8 cellular contexts compared by ENCODE assay signal in the genomic region with DNA sequence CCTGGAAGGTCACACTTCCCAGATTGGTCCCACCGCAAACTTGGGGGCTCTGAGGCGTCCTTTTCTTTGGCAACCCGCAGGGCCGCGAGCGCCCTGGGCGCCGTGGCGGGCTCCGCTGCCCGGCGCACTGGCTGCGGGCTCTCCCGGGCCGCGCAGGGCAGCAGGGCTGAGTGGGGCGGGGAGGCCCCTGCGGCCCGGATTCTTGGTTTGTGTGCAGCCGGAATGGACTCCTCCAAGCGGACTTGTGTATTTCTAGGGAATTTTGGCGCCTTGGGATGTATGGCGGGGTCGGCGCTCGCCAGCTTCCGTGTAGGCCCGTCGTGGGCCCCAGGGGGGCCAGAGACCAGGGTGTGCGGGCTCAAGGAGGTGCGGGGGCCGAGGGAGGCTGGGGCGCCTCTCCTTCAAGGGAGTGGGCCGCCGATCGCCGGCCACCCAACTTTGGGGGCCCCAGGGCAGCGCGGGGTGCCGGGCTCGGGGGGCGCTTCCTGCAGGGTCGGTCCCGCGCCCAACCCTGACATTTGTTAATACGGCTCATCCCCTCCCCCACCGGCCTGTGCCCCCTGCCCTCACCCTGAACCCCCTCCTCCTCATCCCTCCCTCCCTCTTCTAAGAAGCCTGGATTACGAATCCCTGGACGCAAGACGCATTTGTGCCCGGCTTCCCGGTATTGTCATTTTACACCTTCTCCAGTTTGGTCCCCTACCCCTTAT. TPM values are rescaled to one million over a fixed set of nuclear protein-coding genes. Genes with fewer than 3 reads are reported as not detected.
DNase-seq lines count a peak whose midpoint lies in the region; ATAC-seq, FAIRE-seq and TF ChIP-seq lines count a peak whose summit lies in the region.

No MANE protein-coding gene starts in this region.

- POLR2A ChIA-PET in CD8-positive, alpha-beta memory T cell (lab: Charles Lee): no interaction called here
- POLR2A ChIA-PET in PC-9 (lab: Charles Lee; ENCODE audit: unreplicated experiment) (interaction anchor here (0.6 kb wide), 1 partner anchor 128 kb away, joined by 4 read pairs; no protein-coding TSS in a partner anchor), H1 (lab: Charles Lee; ENCODE audit: partially characterized antibody) (interaction anchor here (1.0 to 2.7 kb wide), 5 partner anchors 10 to 110 kb away, joined by 3 to 7 read pairs (median 3); no protein-coding TSS in a partner anchor)

- H3F3A ChIP-seq in PC-9 (ENCODE audit: insufficient read depth, low read depth): peaks cover 10% of the 10 kb centered on the region; the same call in 1 of the 2 replicates

- intact Hi-C loops in PC-9 (cut with micrococcal nuclease; ENCODE audit: unreplicated experiment): loop anchor here (2.0 to 10.0 kb wide), 5 partner anchors 116 to 435 kb away; no protein-coding TSS in a partner anchor

- peak overlapping the region; percentile 97 for H3K4me2 ChIP-seq in PC-9
- peak overlapping the region; percentile 75 to 78 for H3K4me2 ChIP-seq in H1 (ENCODE audit: insufficient read depth in 1 of 2, low read depth in 2 of 2, low read length in 2 of 2)

- H2AFZ ChIP-seq in PC-9 (peak overlapping the region; percentile 77), H1 (ENCODE audit: low read length) (no peak overlapping the region)

- H4K20me1 ChIP-seq in PC-9 (ENCODE audit: insufficient read depth) (no peaks in the 10 kb centered on the region), H1 (replicated peaks in 1 of 2; ENCODE audit: control insufficient read depth in 1 of 2, insufficient read depth in 2 of 2, low read length in 2 of 2) (no peaks in the 10 kb centered on the region)

- H2AK5ac ChIP-seq in H1 (ENCODE audit: low read depth, low read length): no peak overlapping the region

- H3K27me3 Mint-ChIP-seq in CD8-positive, alpha-beta memory T cell: peaks cover 0 to 31% of the 10 kb centered on the region in 2 donors

- TF ChIP-seq EP300 in H1 (IDR thresholded peaks at IDR 0.05; ENCODE audit: borderline replicate concordance in 1 of 2, low read depth in 2 of 2, low read length in 2 of 2): no peak

- H3K27ac ChIP-seq in CD8-positive, alpha-beta memory T cell (ENCODE audit: low read depth, low read length): peak overlapping the region; percentile 67
- peak overlapping the region; percentile 89 for H3K27ac ChIP-seq in PC-9
- peak overlapping the region; percentile 91 for H3K27ac ChIP-seq in H1 (ENCODE audit: low read depth, low read length)
- H3K27ac ChIP-seq in muscle layer of colon (ENCODE audit: low read depth, low read length): peak overlapping the region; percentile 98
- H3K27ac ChIP-seq in WERI-Rb-1: no peak overlapping the region

- H3K36me3 Mint-ChIP-seq in CD8-positive, alpha-beta memory T cell: peaks cover 0 to 13% (median 0%) of the 10 kb centered on the region in 3 donors

- peak overlapping the region; percentile 96 for H4K91ac ChIP-seq in H1 (replicated peaks; ENCODE audit: insufficient read length, low read length)

- peaks cover 9% of the 10 kb centered on the region for H3K4me1 ChIP-seq in CD8-positive, alpha-beta memory T cell (ENCODE audit: insufficient read depth, low read length)
- H3K4me1 ChIP-seq in PC-9 (replicated peaks; ENCODE audit: insufficient read depth) (peaks cover 28% of the 10 kb centered on the region), H1 (replicated peaks in 1 of 4; ENCODE audit: control insufficient read depth in 3 of 4, insufficient read depth in 4 of 4, low read length in 3 of 4) (peaks cover 11 to 16% (median 13%) of the 10 kb centered on the region in 4 experiments; a peak in 6 of 7 replicates), muscle layer of colon (ENCODE audit: insufficient read depth, low read length) (peaks cover 26% of the 10 kb centered on the region)

- H3K9me3 ChIP-seq in CD8-positive, alpha-beta memory T cell (ENCODE audit: low read length): no peaks in the 10 kb centered on the region
- H3K9me3 ChIP-seq in PC-9 (ENCODE audit: insufficient read depth, low read depth): no peaks in the 10 kb centered on the region
- H3K9me3 ChIP-seq in H1 (ENCODE audit: insufficient read depth in 2 of 2, low read depth in 1 of 2, low read length in 1 of 2): no peaks in the 10 kb centered on the region
- no peaks in the 10 kb centered on the region for H3K9me3 ChIP-seq in muscle layer of colon (ENCODE audit: low read length)
- H3K9me3 ChIP-seq in WERI-Rb-1 (ENCODE audit: severe bottlenecking): no peaks in the 10 kb centered on the region

- H3K9ac ChIP-seq in H1 (replicated peaks in 1 of 4; ENCODE audit: extremely low read depth in 1 of 4, low read depth in 3 of 4, low read length in 3 of 4) (peak overlapping the region; percentile 57 to 88 (median 78)), muscle layer of colon (ENCODE audit: low read length) (peak overlapping the region; percentile 71)

- H3K27me3 ChIP-seq in CD8-positive, alpha-beta memory T cell (ENCODE audit: insufficient read depth, low read length, poor library complexity, severe bottlenecking): peaks cover 5% of the 10 kb centered on the region
- H3K27me3 ChIP-seq in PC-9 (ENCODE audit: insufficient read depth, low read depth) (no peaks in the 10 kb centered on the region), H1 (replicated peaks in 1 of 4; ENCODE audit: control insufficient read depth in 3 of 4, extremely low read depth in 1 of 4, insufficient read depth in 3 of 4, low read length in 3 of 4) (no peaks in the 10 kb centered on the region), muscle layer of colon (ENCODE audit: control insufficient read depth in 1 of 2, insufficient read depth in 2 of 2, low read length in 2 of 2) (no peaks in the 10 kb centered on the region), WERI-Rb-1 (ENCODE audit: insufficient read depth, low read depth, severe bottlenecking) (no peaks in the 10 kb centered on the region)

- peaks cover 61% of the 10 kb centered on the region for H3K79me2 ChIP-seq in PC-9 (ENCODE audit: low read depth)
- H3K79me2 ChIP-seq in H1 (ENCODE audit: control insufficient read depth in 1 of 2, insufficient read depth in 2 of 2, low read length in 2 of 2): peaks cover 15 to 70% of the 10 kb centered on the region in 2 experiments; a peak in 3 of 4 replicates

- TF ChIP-seq RAD21 in H1 (IDR thresholded peaks at IDR 0.05 in 1 of 2, conservative IDR thresholded peaks at IDR 0.05 in 1 of 2; ENCODE audit: low read depth in 2 of 2, low read length in 2 of 2): no peak

- peak overlapping the region; percentile 72 for H3K18ac ChIP-seq in H1 (ENCODE audit: extremely low read depth, low read length)

- no peak for TF ChIP-seq CTCF in PC-9 (conservative IDR thresholded peaks at IDR 0.05)
- TF ChIP-seq CTCF in H1 (IDR thresholded peaks at IDR 0.05; ENCODE audit: control extremely low read depth in 1 of 3, insufficient read depth in 1 of 3, low read depth in 1 of 3, low read length in 3 of 3): no peak
- TF ChIP-seq CTCF in WERI-Rb-1 (IDR thresholded peaks at IDR 0.05; ENCODE audit: low read depth, low read length): no peak

- no peak overlapping the region for H3K14ac ChIP-seq in H1 (ENCODE audit: insufficient read length)

- H3K9me2 ChIP-seq in PC-9 (ENCODE audit: insufficient read depth): no peaks in the 10 kb centered on the region

- H3K9me3 Mint-ChIP-seq in CD8-positive, alpha-beta memory T cell: no peaks in the 10 kb centered on the region

- H3K36me3 ChIP-seq in CD8-positive, alpha-beta memory T cell (ENCODE audit: insufficient read depth, low read length): no peaks in the 10 kb centered on the region
- H3K36me3 ChIP-seq in PC-9 (ENCODE audit: low read depth): no peaks in the 10 kb centered on the region
- H3K36me3 ChIP-seq in H1 (ENCODE audit: control insufficient read depth in 2 of 4, insufficient read depth in 4 of 4, low read length in 3 of 4): peaks cover 0 to 30% (median 0%) of the 10 kb centered on the region in 4 experiments; a peak in 1 of 8 replicates
- H3K36me3 ChIP-seq in muscle layer of colon (ENCODE audit: insufficient read depth, low read length): no peaks in the 10 kb centered on the region
- no peaks in the 10 kb centered on the region for H3K36me3 ChIP-seq in WERI-Rb-1

- H3K79me1 ChIP-seq in H1 (ENCODE audit: low read depth, low read length): no peaks in the 10 kb centered on the region

- H2BK120ac ChIP-seq in H1 (replicated peaks; ENCODE audit: low read depth, low read length): peak overlapping the region; percentile 79

- no peak for FAIRE-seq in H1 (lab: Jason Lieb, UNC)

- H2BK12ac ChIP-seq in H1 (ENCODE audit: low read depth, low read length): no peak overlapping the region

- H3K4ac ChIP-seq in H1 (replicated peaks; ENCODE audit: insufficient read length, low read depth, low read length): peak overlapping the region; percentile 58

- peak overlapping the region; percentile 99 for H4K5ac ChIP-seq in H1 (ENCODE audit: insufficient read length, low read depth, low read length)

- peak overlapping the region; percentile 51; the same call in 1 of the 2 replicates for H4K8ac ChIP-seq in H1 (ENCODE audit: extremely low read depth, insufficient read depth, low read length)

- H3K4me3 Mint-ChIP-seq in CD8-positive, alpha-beta memory T cell: peak overlapping the region; percentile 86 to 99 (median 97)

- no peak overlapping the region for H2BK20ac ChIP-seq in H1 (ENCODE audit: low read length)

- H3K23me2 ChIP-seq in H1 (ENCODE audit: low read depth, low read length): peaks cover 10% of the 10 kb centered on the region

- WGBS in H1 (ENCODE audit: extremely low coverage in 1 of 2, insufficient coverage in 1 of 2, insufficient read length in 1 of 2, insufficient replicate concordance in 2 of 2, low coverage in 1 of 2, low lambda C conversion rate in 2 of 2, missing lambda C conversion rate in 1 of 2), 2 experiments: 0% methylated on average over 45 of the region's 52 CpGs; no CpG with 5 or more reads in 1 of the 2 experiments

- H3K4me3 ChIP-seq in CD8-positive, alpha-beta memory T cell (ENCODE audit: low read length): peak overlapping the region; percentile 84
- H3K4me3 ChIP-seq in PC-9 (peak overlapping the region; percentile 96), H1 (ENCODE audit: extremely low read depth in 1 of 4, insufficient read depth in 2 of 4, low read depth in 3 of 4, low read length in 4 of 4) (peak overlapping the region; percentile 81 to 94 (median 85)), muscle layer of colon (ENCODE audit: low read depth in 1 of 2, low read length in 2 of 2) (peak overlapping the region; percentile 93 to 95), WERI-Rb-1 (ENCODE audit: low read depth, low read length) (no peak overlapping the region; the same call in 1 of the 2 replicates)

- peak overlapping the region; percentile 79 for H3K56ac ChIP-seq in H1 (replicated peaks; ENCODE audit: insufficient read length, low read depth, low read length)

- no peak for TF ChIP-seq POLR2A in H1 (IDR thresholded peaks at IDR 0.05; ENCODE audit: control extremely low read depth in 1 of 2, low read depth in 2 of 2, low read length in 2 of 2)

- H2BK15ac ChIP-seq in H1 (ENCODE audit: low read length): no peak overlapping the region

- no peak overlapping the region for H3K23ac ChIP-seq in H1 (ENCODE audit: insufficient read length)

- BruUV-seq in PC-9 (replicated peaks; lab: Mats Ljungman, UMichigan): no TSS peak

- peak overlapping the region in 4 of 8 donors; percentile 29 to 93 (median 71) for H3K27ac Mint-ChIP-seq in CD8-positive, alpha-beta memory T cell

- peaks cover 34 to 50% (median 38%) of the 10 kb centered on the region in 3 donors for H3K4me1 Mint-ChIP-seq in CD8-positive, alpha-beta memory T cell

- CTCF ChIA-PET in CD8-positive, alpha-beta memory T cell (lab: Charles Lee): no interaction called here
- CTCF ChIA-PET in PC-9 (lab: Charles Lee): no interaction called here
- CTCF ChIA-PET in H1 (lab: Charles Lee; ENCODE audit: partially characterized antibody): interaction anchor here (0.9 to 1.1 kb wide), 2 partner anchors 18 to 389 kb away, joined by 3 read pairs; no protein-coding TSS in a partner anchor

- no peak for DNase-seq in CD8-positive, alpha-beta memory T cell
- DNase-seq in PC-9: peak in 1 of 2 experiments; percentile 8
- no peak for DNase-seq in H1 (ENCODE audit: low read depth in 1 of 2, low spot score in 2 of 2)
- DNase-seq in WERI-Rb-1: no peak
- no peak for DNase-seq in COLO829 (ENCODE audit: low spot score)

- ATAC-seq in HG03520 (IDR thresholded peaks at IDR 0.05; ENCODE audit: unreplicated experiment): no peak
- no peak for ATAC-seq in HG03108 (IDR thresholded peaks at IDR 0.05; ENCODE audit: unreplicated experiment)

- peak overlapping the region; percentile 98 for H2BK5ac ChIP-seq in H1 (ENCODE audit: low read depth, low read length)

RNA-seq across cellular contexts. Expression of gene TCF7L2, which starts 2.4 kb away (rescaled TPM):
- under 1 TPM; 0.81 to 0.89 TPM for total RNA-seq in CD8-positive, alpha-beta memory T cell
- polyA plus RNA-seq in CD8-positive, alpha-beta memory T cell: 1.8 TPM
- total RNA-seq in PC-9 (2021): 9.9 and 14.8 TPM in 2 replicates
- total RNA-seq in H1 (2021; fragmentation: NEBNext Ultra II Directional; extraction: Animal tissue kit (Norgen Biotek cat#: 25700)): 63.7 and 67.3 TPM in 2 replicates
- polyA plus RNA-seq in H1 (2011; rRNA removed): 33.9 and 52.6 TPM in 2 replicates
- 15.1 TPM for polyA plus RNA-seq in H1 (2011; cell fraction: cytosol; rRNA removed)
- 89.0 TPM for polyA plus RNA-seq in H1 (2011; cell fraction: nucleus; rRNA removed)
- polyA plus RNA-seq in H1 (2012, experiment 1 of 2): 60.9 to 109 TPM (median 93.0 TPM) in 4 replicates
- 26.5 TPM for polyA plus RNA-seq in H1 (2012, experiment 2 of 2)
- polyA plus RNA-seq in H1 (2013, experiment 1 of 2): 79.6 TPM
- 75.5 TPM for polyA plus RNA-seq in H1 (2013, experiment 2 of 2)
- 33.9 and 38.1 TPM in 2 replicates for polyA minus RNA-seq in H1 (2011; rRNA and poly(A)+ RNA removed)
- polyA minus RNA-seq in H1 (2011; cell fraction: cytosol; rRNA and poly(A)+ RNA removed): 58.9 TPM
- 106 TPM for polyA minus RNA-seq in H1 (2011; cell fraction: nucleus; rRNA and poly(A)+ RNA removed)
